In genomic region chr20:23357767-23358562, GRCh38 we compare ENCODE assay signal across 8 cellular contexts. TPM values are rescaled to one million over a fixed set of nuclear protein-coding genes. Genes with fewer than 3 reads are reported as not detected.
A peak's percentile ranks its signal among the peaks of the same experiment; 100 is the strongest.
DNase-seq lines count a peak whose midpoint lies in the region; ATAC-seq and TF ChIP-seq lines count a peak whose summit lies in the region.

No MANE protein-coding gene starts in this region.

- no TSS peak for BruUV-seq in PC-3 (replicated peaks; lab: Mats Ljungman, UMichigan)

- peak overlapping the region; percentile 87 for H3K9ac ChIP-seq in PC-3 (ENCODE audit: low read length)

- no peaks in the 10 kb centered on the region for H3K9me3 ChIP-seq in PC-3 (ENCODE audit: low read length)
- no peaks in the 10 kb centered on the region for H3K9me3 ChIP-seq in mucosa of descending colon

- DNase-seq in DMS53 (lab: John Stamatoyannopoulos, UW) (peak; percentile 100), PC-3 (peak; percentile 100), epithelial cell of proximal tubule (ENCODE audit: low read depth) (peak; percentile 91), mucosa of descending colon (peak; percentile 100)
- peak; percentile 98 for DNase-seq in Jurkat, Clone E6-1 (ENCODE audit: low read depth, low spot score)
- peak; percentile 100 for DNase-seq in activated T-cell treated with anti-CD3 and anti-CD28 coated beads, Interleukin-2, amount 50 U/mL, for 24 hours
- DNase-seq in stimulated activated CD8-positive, alpha-beta memory T cell treated with anti-CD3 and anti-CD28 coated beads, Interleukin-4, amount 100 ng/mL, for 1 hour (ENCODE audit: low read depth in 2 of 2, low spot score in 1 of 2), result peak; percentile 99 to 100

- H3K9me2 ChIP-seq in PC-3 (replicated peaks; ENCODE audit: low read length), result no peaks in the 10 kb centered on the region

- no peaks in the 10 kb centered on the region for H3K27me3 Mint-ChIP-seq in activated T-cell treated with anti-CD3 and anti-CD28 coated beads, Interleukin-2, amount 50 U/mL, for 24 hours

- POLR2A ChIA-PET in PC-3 (lab: Charles Lee; ENCODE audit: unreplicated experiment), result interaction anchor here (0.6 to 1.8 kb wide), 3 partner anchors 8 to 64 kb away, joined by 3 to 20 read pairs (median 9); partner anchors contain the start of genes NAPB and NXT1

- H3K27ac Mint-ChIP-seq in activated T-cell treated with anti-CD3 and anti-CD28 coated beads, Interleukin-2, amount 50 U/mL, for 24 hours, result peak overlapping the region; percentile 97

- H3K4me3 Mint-ChIP-seq in activated T-cell treated with anti-CD3 and anti-CD28 coated beads, Interleukin-2, amount 50 U/mL, for 24 hours, result peak overlapping the region; percentile 92

- H3K36me3 ChIP-seq in PC-3 (ENCODE audit: low read depth, low read length) (peaks cover 19% of the 10 kb centered on the region; the same call in 1 of the 2 replicates), mucosa of descending colon (ENCODE audit: low read depth) (peaks cover 4% of the 10 kb centered on the region)

- H3K4me3 ChIP-seq in Jurkat, Clone E6-1 (ENCODE audit: low read length), result peak overlapping the region; percentile 81
- H3K4me3 ChIP-seq in PC-3 (ENCODE audit: low read length) (peak overlapping the region; percentile 84), epithelial cell of proximal tubule (ENCODE audit: low read depth, low read length) (peak overlapping the region; percentile 71), mucosa of descending colon (peak overlapping the region; percentile 43)

- peak; percentile 74 for ATAC-seq in GM21717 (IDR thresholded peaks at IDR 0.05; ENCODE audit: unreplicated experiment)
- peak; percentile 79 for ATAC-seq in PC-3
- peak; percentile 84 for ATAC-seq in mucosa of descending colon

- H3F3A ChIP-seq in PC-3 (ENCODE audit: low read length, unreplicated experiment), result peaks cover 8% of the 10 kb centered on the region

- H3K27ac ChIP-seq in PC-3 (ENCODE audit: low read length), result peak overlapping the region; percentile 86

- H3K4me2 ChIP-seq in PC-3 (ENCODE audit: low read length), result peak overlapping the region; percentile 99

- H3K79me2 ChIP-seq in PC-3 (ENCODE audit: low read length), result peaks cover 41% of the 10 kb centered on the region

- intact Hi-C loops in PC-3 (cut with micrococcal nuclease), result loop anchor here (1.0 to 10.0 kb wide), 2 partner anchors 8 to 973 kb away; partner anchors contain the start of gene NXT1
- intact Hi-C loops in mucosa of descending colon (cut with DNase I, micrococcal nuclease), result no loop called here

- CTCF ChIA-PET in PC-3 (lab: Charles Lee), result interaction anchor here (0.5 to 1.2 kb wide), 3 partner anchors 8 to 1953 kb away, joined by 3 to 13 read pairs (median 4); partner anchors contain the start of gene NAPB

- TF ChIP-seq CTCF in PC-3 (conservative IDR thresholded peaks at IDR 0.05; ENCODE audit: low read depth, low read length) (no peak), epithelial cell of proximal tubule (conservative IDR thresholded peaks at IDR 0.05; ENCODE audit: low read depth, low read length) (no peak), mucosa of descending colon (IDR thresholded peaks at IDR 0.05) (peak; percentile 26)

- peaks cover 12% of the 10 kb centered on the region for H4K20me1 ChIP-seq in PC-3 (ENCODE audit: low read length)

- no peaks in the 10 kb centered on the region for H3K27me3 ChIP-seq in PC-3 (ENCODE audit: low read length)

- H2AFZ ChIP-seq in PC-3 (ENCODE audit: low read length), result peak overlapping the region; percentile 88

- peaks cover 45% of the 10 kb centered on the region for H3K36me3 Mint-ChIP-seq in activated T-cell treated with anti-CD3 and anti-CD28 coated beads, Interleukin-2, amount 50 U/mL, for 24 hours (ENCODE audit: low read depth)

- H3K4me1 ChIP-seq in PC-3 (ENCODE audit: insufficient read depth, low read length) (peaks cover 27% of the 10 kb centered on the region), mucosa of descending colon (ENCODE audit: low read depth) (peaks cover 33% of the 10 kb centered on the region)

- H3K4me1 Mint-ChIP-seq in activated T-cell treated with anti-CD3 and anti-CD28 coated beads, Interleukin-2, amount 50 U/mL, for 24 hours (ENCODE audit: low read depth), result peaks cover 50% of the 10 kb centered on the region

- H3K9me3 Mint-ChIP-seq in activated T-cell treated with anti-CD3 and anti-CD28 coated beads, Interleukin-2, amount 50 U/mL, for 24 hours, result no peaks in the 10 kb centered on the region

RNA-seq across cellular contexts. Expression of gene GZF1, which starts 4.0 kb away (rescaled TPM):
- polyA plus RNA-seq in Jurkat, Clone E6-1 (2012; ENCODE audit: insufficient read depth, insufficient read length), result 13.2 TPM
- total RNA-seq in PC-3 (2014; rRNA removed) (16.0 and 17.9 TPM in 2 replicates), epithelial cell of proximal tubule (9.5 and 10.3 TPM in 2 replicates), mucosa of descending colon (10 to 100 TPM in 1 of 3 donors, 1 to 10 TPM in 2; 5.8 to 16.2 (median 9.3) TPM)

RNA-seq across cellular contexts. Expression of gene NXT1, which starts 7.4 kb away (rescaled TPM):
- 55.2 TPM for polyA plus RNA-seq in Jurkat, Clone E6-1 (2012; ENCODE audit: insufficient read depth, insufficient read length)
- total RNA-seq in PC-3 (2014; rRNA removed) (82.0 and 98.0 TPM in 2 replicates), epithelial cell of proximal tubule (47.0 and 84.6 TPM in 2 replicates), mucosa of descending colon (10 to 100 TPM in 2 of 3 donors, 1 to 10 TPM in 1; 9.9 to 12.9 (median 10.6) TPM)

Comparison
In these comparisons a context has a peak if more than half of its experiments do, and no peak if none do; other contexts are left out.
1. Peak in every context shown above with its lines: DNase-seq, ATAC-seq, H3K4me3 ChIP-seq and H3K27ac ChIP-seq.